20 cellular contexts compared by ENCODE assay signal in the genomic region with DNA sequence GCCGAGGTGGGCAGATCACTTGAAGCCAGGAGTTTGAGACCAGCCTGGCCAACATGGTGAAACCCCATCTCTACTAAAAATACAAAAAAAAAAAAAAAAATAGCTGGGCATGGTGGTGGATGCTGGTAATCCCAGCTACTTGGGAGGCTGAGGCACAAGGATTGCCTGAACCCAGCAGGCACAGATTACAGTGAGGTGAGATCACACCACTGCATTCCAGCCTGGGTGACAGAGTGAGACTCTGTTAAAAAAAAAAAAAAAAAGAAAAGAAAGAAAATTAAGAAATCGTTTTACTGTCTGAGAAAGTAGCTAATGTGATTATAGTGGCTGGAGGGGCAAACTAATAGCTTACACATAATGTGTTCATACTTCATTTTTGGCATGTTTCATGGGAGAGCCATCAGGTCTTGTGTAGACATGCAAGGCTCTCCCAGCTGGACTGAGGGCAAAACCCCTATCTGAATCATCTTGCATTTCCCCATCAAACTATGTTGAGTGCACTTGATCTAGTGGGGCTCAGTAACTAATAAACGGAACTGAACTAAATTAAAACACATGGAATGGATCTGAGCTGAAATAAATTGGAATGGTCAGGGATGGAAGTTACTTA. TPM values are rescaled to one million over a fixed set of nuclear protein-coding genes. Genes with fewer than 3 reads are reported as not detected.
A peak's percentile ranks its signal among the peaks of the same experiment; 100 is the strongest.
DNase-seq lines count a peak whose midpoint lies in the region; ATAC-seq, FAIRE-seq and TF ChIP-seq lines count a peak whose summit lies in the region.
"Had no signal": no experiment of that assay in that cellular context is flagged by ENCODE, and none has a peak within 500 bp of the region (broad histone marks: within the 10 kb centered on the region; RNA-seq: fewer than 3 reads in every experiment).

No MANE protein-coding gene starts in this region.

- WGBS in K562 (ENCODE audit: insufficient coverage, low coverage, missing lambda C conversion rate) = 39% methylated on average over 3 of the region's 3 CpGs

- no peaks in the 10 kb centered on the region for H4K20me1 ChIP-seq in K562 (replicated peaks; ENCODE audit: control insufficient read depth, insufficient read depth, low read length)
- H4K20me1 ChIP-seq in keratinocyte (ENCODE audit: control insufficient read depth, extremely low read depth, insufficient read depth, low read length) = no peaks in the 10 kb centered on the region

- intact Hi-C loops in K562 (cut with micrococcal nuclease) = no loop called here

- TF ChIP-seq CTCF in AG10803 (conservative IDR thresholded peaks at IDR 0.05; ENCODE audit: low read length) = no peak
- no peak for TF ChIP-seq CTCF in HFF-Myc (IDR thresholded peaks at IDR 0.05; ENCODE audit: low read depth, low read length, missing control alignments)
- no peak for TF ChIP-seq CTCF in K562 (IDR thresholded peaks at IDR 0.05 in 2 of 3, conservative IDR thresholded peaks at IDR 0.05 in 1 of 3; ENCODE audit: insufficient read depth in 2 of 3, low read depth in 1 of 3, low read length in 3 of 3)
- no peak for TF ChIP-seq CTCF in keratinocyte (optimal IDR thresholded peaks at IDR 0.05 in 1 of 3, IDR thresholded peaks at IDR 0.05 in 1 of 3, conservative IDR thresholded peaks at IDR 0.05 in 1 of 3; ENCODE audit: extremely low read depth in 1 of 3, insufficient read depth in 2 of 3, low read length in 3 of 3)

- CTCF ChIA-PET in K562 (lab: Yijun Ruan, JAX; ENCODE audit: low intra/inter-chr PET ratio) = no interaction called here

- H3K27me3 ChIP-seq in K562 (ENCODE audit: control insufficient read depth in 2 of 2, insufficient read depth in 2 of 2, low read length in 2 of 2) = no peaks in the 10 kb centered on the region
- H3K27me3 ChIP-seq in keratinocyte (ENCODE audit: control insufficient read depth, extremely low read depth, insufficient read depth, low read length) = no peaks in the 10 kb centered on the region
- H3K27me3 ChIP-seq: sigmoid colon had no signal

- H3K9me3 ChIP-seq in K562 (replicated peaks; ENCODE audit: control insufficient read depth, insufficient read depth, low read depth, low read length) (no peaks in the 10 kb centered on the region), keratinocyte (ENCODE audit: control insufficient read depth, low read depth, low read length) (no peaks in the 10 kb centered on the region)
- H3K9me3 ChIP-seq: Caco-2, sigmoid colon had no signal

- TF ChIP-seq EP300 in K562 (IDR thresholded peaks at IDR 0.05; ENCODE audit: low read length) = no peak

- no peak for TF ChIP-seq POLR2A in K562 (conservative IDR thresholded peaks at IDR 0.05)

- in situ Hi-C loops in K562 (cut with MboI) = no loop called here

- H3K79me2 ChIP-seq in K562 (ENCODE audit: control insufficient read depth, insufficient read depth, low read length) (peaks cover 57% of the 10 kb centered on the region), keratinocyte (ENCODE audit: control insufficient read depth, insufficient read depth, low read length) (peaks cover 18% of the 10 kb centered on the region)

- BruUV-seq in K562 (replicated peaks; lab: Mats Ljungman, UMichigan) = no TSS peak

- no peaks in the 10 kb centered on the region for H3K27me3 Mint-ChIP-seq in stimulated activated naive CD8-positive, alpha-beta T cell treated with anti-CD3 and anti-CD28 coated beads, Interleukin-15, amount 100 ng/mL, for 72 hours
- H3K27me3 Mint-ChIP-seq: activated CD4-positive, alpha-beta memory T cell treated with anti-CD3 and anti-CD28 coated beads for 36 hours; activated T-cell treated with anti-CD3 and anti-CD28 coated beads, Interleukin-2, amount 50 U/mL, for 24 hours; brain had no signal

- H3K36me3 ChIP-seq in K562 (ENCODE audit: control insufficient read depth, insufficient read depth, low read length) = no peaks in the 10 kb centered on the region
- no peaks in the 10 kb centered on the region for H3K36me3 ChIP-seq in keratinocyte (ENCODE audit: control insufficient read depth in 2 of 2, extremely low read depth in 1 of 2, insufficient read depth in 2 of 2, low read length in 2 of 2)
- H3K36me3 ChIP-seq: sigmoid colon had no signal

- dilution Hi-C loops in keratinocyte (cut with MboI; ENCODE audit: extremely low pct_ligation_motif_present, low sequenced_read_pairs) = no loop called here

- ATAC-seq in K562 = 0 out of 3 replicates have a peak, but pooled peaks have one; percentile 27
- ATAC-seq in GM21423 (IDR thresholded peaks at IDR 0.05; ENCODE audit: unreplicated experiment) = no peak
- no peak for ATAC-seq in stimulated activated naive CD8-positive, alpha-beta T cell treated with anti-CD3 and anti-CD28 coated beads, Interleukin-15, amount 100 ng/mL, for 72 hours
- ATAC-seq: activated naive CD4-positive, alpha-beta T cell treated with anti-CD3 and anti-CD28 coated beads, Interleukin-2, amount 50 U/mL, for 72 hours had no signal

- H3K27ac ChIP-seq in K562 (ENCODE audit: extremely low read depth, low read depth, low read length) (no peak overlapping the region), keratinocyte (ENCODE audit: control insufficient read depth, insufficient read depth, low read length) (peak overlapping the region; percentile 68)
- H3K27ac ChIP-seq: sigmoid colon, VCaP had no signal

- POLR2A ChIA-PET in K562 (lab: Yijun Ruan, JAX) = interaction anchor here (0.7 to 1.4 kb wide), 2 partner anchors 9 to 15 kb away, joined by 3 read pairs; no protein-coding TSS in a partner anchor

- H3K9ac ChIP-seq in K562 (ENCODE audit: insufficient read depth in 1 of 2, low read depth in 2 of 2, low read length in 2 of 2) (no peak overlapping the region), keratinocyte (ENCODE audit: control insufficient read depth, extremely low read depth, insufficient read depth, low read length) (no peak overlapping the region)

- H3K27ac Mint-ChIP-seq in stimulated activated naive CD8-positive, alpha-beta T cell treated with anti-CD3 and anti-CD28 coated beads, Interleukin-15, amount 100 ng/mL, for 72 hours = no peak overlapping the region
- H3K27ac Mint-ChIP-seq: activated CD4-positive, alpha-beta memory T cell treated with anti-CD3 and anti-CD28 coated beads for 36 hours; activated naive CD4-positive, alpha-beta T cell treated with anti-CD3 and anti-CD28 coated beads, Interleukin-2, amount 50 U/mL, for 72 hours; activated T-cell treated with anti-CD3 and anti-CD28 coated beads, Interleukin-2, amount 50 U/mL, for 24 hours had no signal

- H3K4me3 ChIP-seq in AG10803 (ENCODE audit: low read length) = no peak overlapping the region
- H3K4me3 ChIP-seq in HFF-Myc (replicated peaks; ENCODE audit: low read depth, low read length) = no peak overlapping the region
- H3K4me3 ChIP-seq in K562 = no peak overlapping the region
- peak overlapping the region in 1 of 3 experiments; percentile 6 for H3K4me3 ChIP-seq in keratinocyte (ENCODE audit: control insufficient read depth in 2 of 3, extremely low read depth in 1 of 3, insufficient read depth in 2 of 3, low read depth in 1 of 3, low read length in 3 of 3)
- H3K4me3 ChIP-seq: sigmoid colon had no signal

- H3K9me3 Mint-ChIP-seq in stimulated activated naive CD8-positive, alpha-beta T cell treated with anti-CD3 and anti-CD28 coated beads, Interleukin-15, amount 100 ng/mL, for 72 hours = no peaks in the 10 kb centered on the region
- H3K9me3 Mint-ChIP-seq: activated CD4-positive, alpha-beta memory T cell treated with anti-CD3 and anti-CD28 coated beads for 36 hours; activated T-cell treated with anti-CD3 and anti-CD28 coated beads, Interleukin-2, amount 50 U/mL, for 24 hours had no signal

- DNase-seq in AG10803 (ENCODE audit: low read depth) (peak; percentile 88), HFF-Myc (ENCODE audit: extremely low read depth, low read depth) (peak; percentile 38), K562 (ENCODE audit: extremely low read depth in 1 of 4, low spot score in 3 of 4) (no peak), keratinocyte (ENCODE audit: low read depth, low spot score) (peak; percentile 94), NCI-H1105 (lab: John Stamatoyannopoulos, UW) (no peak), NCI-H345 (lab: John Stamatoyannopoulos, UW) (no peak)
- DNase-seq in stimulated activated naive CD8-positive, alpha-beta T cell treated with anti-CD3 and anti-CD28 coated beads, Interleukin-15, amount 100 ng/mL, for 72 hours = no peak
- DNase-seq: activated CD4-positive, alpha-beta memory T cell treated with anti-CD3 and anti-CD28 coated beads for 36 hours; activated T-cell treated with anti-CD3 and anti-CD28 coated beads, Interleukin-2, amount 50 U/mL, for 24 hours; Caco-2; NCI-H1436; NCI-H2227 treated with DMSO at 0.1 percent for 48 hours; occipital lobe; sigmoid colon; stimulated activated CD4-positive, alpha-beta T cell treated with anti-CD3 and anti-CD28 coated beads, Interleukin-2, amount 100 ng/mL, for 24 hours; T-helper 1 cell had no signal

- FAIRE-seq in K562 (lab: Jason Lieb, UNC) (no peak), keratinocyte (lab: Jason Lieb, UNC) (peak; percentile 89)

- H3K4me2 ChIP-seq in K562 (ENCODE audit: insufficient read depth, low read length) (no peak overlapping the region), keratinocyte (ENCODE audit: control insufficient read depth, extremely low read depth, insufficient read depth, low read depth, low read length) (peak overlapping the region; percentile 59)

- no peaks in the 10 kb centered on the region for H3K9me1 ChIP-seq in K562 (ENCODE audit: control insufficient read depth, insufficient read depth, low read length)
- H3K9me1 ChIP-seq in keratinocyte (ENCODE audit: control insufficient read depth, extremely low read depth, insufficient read depth, low read length) = no peaks in the 10 kb centered on the region

- H3K4me1 ChIP-seq in K562 (replicated peaks in 1 of 2; ENCODE audit: control insufficient read depth in 2 of 2, insufficient read depth in 2 of 2, low read length in 2 of 2) = 0 out of 5 replicates have a peak, but pooled peaks cover 0 to under 1% of the 10 kb centered on the region in 2 experiments
- H3K4me1 ChIP-seq in keratinocyte (ENCODE audit: control insufficient read depth, extremely low read depth, insufficient read depth, low read length) = peaks cover 14% of the 10 kb centered on the region
- H3K4me1 ChIP-seq: sigmoid colon had no signal

- no peak overlapping the region for H3K4me3 Mint-ChIP-seq in stimulated activated naive CD8-positive, alpha-beta T cell treated with anti-CD3 and anti-CD28 coated beads, Interleukin-15, amount 100 ng/mL, for 72 hours
- H3K4me3 Mint-ChIP-seq: activated CD4-positive, alpha-beta memory T cell treated with anti-CD3 and anti-CD28 coated beads for 36 hours; activated T-cell treated with anti-CD3 and anti-CD28 coated beads, Interleukin-2, amount 50 U/mL, for 24 hours had no signal

- H3K4me1 Mint-ChIP-seq in stimulated activated naive CD8-positive, alpha-beta T cell treated with anti-CD3 and anti-CD28 coated beads, Interleukin-15, amount 100 ng/mL, for 72 hours = no peaks in the 10 kb centered on the region

- no peak for TF ChIP-seq RAD21 in K562 (CRISPR knock-in tag; conservative IDR thresholded peaks at IDR 0.05 in 1 of 2, IDR thresholded peaks at IDR 0.05 in 1 of 2)

- H2AFZ ChIP-seq in K562 (ENCODE audit: low read depth, low read length) (no peak overlapping the region), keratinocyte (ENCODE audit: control insufficient read depth, low read length) (no peak overlapping the region)

RNA-seq across cellular contexts. Expression of a gene that starts 16.2 kb away (rescaled TPM):
- total RNA-seq in K562 (2011; cell fraction: chromatin; rRNA removed; ENCODE audit: low replicate concordance) = 18.6 and 112 TPM in 2 replicates
- 10.0 and 16.8 TPM in 2 replicates for total RNA-seq in K562 (2011; cell fraction: nucleolus; rRNA removed)
- 38.6 and 55.0 TPM in 2 replicates for total RNA-seq in K562 (2011; cell fraction: nucleoplasm; rRNA removed)
- total RNA-seq in K562 (2014; rRNA removed) (27.2 and 30.3 TPM in 2 replicates), K562 (2014; rRNA removed; fragmentation: Illumina TruSeq; extraction: Trizol) (45.0 and 53.9 TPM in 2 replicates), K562 (2015; rRNA removed; fragmentation: Illumina TruSeq; extraction: Trizol) (40.9 and 41.1 TPM in 2 replicates), K562 (2021) (27.7 and 30.4 TPM in 2 replicates)
- polyA plus RNA-seq in K562 (2011; rRNA removed) (16.2 and 30.1 TPM in 2 replicates), K562 (2014; fragmentation: Illumina TruSeq; extraction: Trizol) (27.1 and 34.8 TPM in 2 replicates), K562 (2014; fragmentation: Nextera tagmentation; extraction: Ambion mirVana) (10 to 100 TPM; 17.7 to 18.8 TPM), K562 (2014; rRNA removed) (18.3 and 19.3 TPM in 2 replicates), keratinocyte (17.2 to 27.5 TPM (median 21.1 TPM) in 3 replicates)
- 4.8 and 6.8 TPM in 2 replicates for polyA plus RNA-seq in K562 (2011; cell fraction: cytosol; rRNA removed)
- polyA plus RNA-seq in K562 (2011; cell fraction: nucleus; rRNA removed) = 11.8 and 13.0 TPM in 2 replicates
- 15.4 and 20.4 TPM in 2 replicates for polyA plus RNA-seq in K562 (2012)
- polyA minus RNA-seq in K562 (2011; rRNA and poly(A)+ RNA removed) = 71.3 and 107 TPM in 2 replicates
- polyA minus RNA-seq in K562 (2011; cell fraction: cytosol; rRNA and poly(A)+ RNA removed) = 13.3 and 26.8 TPM in 2 replicates
- polyA minus RNA-seq in K562 (2011; cell fraction: nucleus; rRNA and poly(A)+ RNA removed) = 53.9 and 58.5 TPM in 2 replicates
- polyA plus RNA-seq in keratinocyte (2011; ENCODE audit: low read depth) = 45.3 TPM
- polyA plus RNA-seq in keratinocyte (2011; cell fraction: cytosol; rRNA removed) = 11.9 and 20.9 TPM in 2 replicates
- 25.6 and 35.9 TPM in 2 replicates for polyA plus RNA-seq in keratinocyte (2011; cell fraction: nucleus; rRNA removed)
- polyA plus RNA-seq in keratinocyte (2012; ENCODE audit: low replicate concordance) = 18.3 and 23.1 TPM in 2 replicates
- polyA minus RNA-seq in keratinocyte = 10.2 to 56.7 TPM (median 27.9 TPM) in 3 replicates
- 10.6 TPM for polyA minus RNA-seq in keratinocyte (2011; cell fraction: cytosol; rRNA and poly(A)+ RNA removed)
- 40.2 and 76.2 TPM in 2 replicates for polyA minus RNA-seq in keratinocyte (2011; cell fraction: nucleus; rRNA and poly(A)+ RNA removed)

Comparison
In these comparisons a context has a peak if more than half of its experiments do, and no peak if none do; other contexts are left out.
1. DNase-seq: peak in AG10803 (single experiment), HFF-Myc (single experiment) and keratinocyte (single experiment); none in K562 (0 of 4), stimulated activated naive CD8-positive, alpha-beta T cell treated with anti-CD3 and anti-CD28 coated beads, Interleukin-15, amount 100 ng/mL, for 72 hours (0 of 2), NCI-H1105 (single experiment) and NCI-H345 (single experiment).